19 cellular contexts compared by ENCODE assay signal in genomic region chr14:59349154-59349772, GRCh38.
A peak's percentile ranks its signal among the peaks of the same experiment; 100 is the strongest.
DNase-seq lines count a peak whose midpoint lies in the region; ATAC-seq and TF ChIP-seq lines count a peak whose summit lies in the region.
"Had no signal": no experiment of that assay in that cellular context is flagged by ENCODE, and none has a peak within 500 bp of the region (broad histone marks: within the 10 kb centered on the region; RNA-seq: fewer than 3 reads in every experiment).

No MANE protein-coding gene starts in this region.

- no peaks in the 10 kb centered on the region for H3K9me3 ChIP-seq in ascending aorta
- no peaks in the 10 kb centered on the region for H3K9me3 ChIP-seq in muscle layer of colon (ENCODE audit: low read length)
- H3K9me3 ChIP-seq in thyroid gland, result no peaks in the 10 kb centered on the region
- H3K9me3 ChIP-seq: ovary had no signal

- DNase-seq in ascending aorta (ENCODE audit: low spot score in 2 of 2), result no peak
- DNase-seq in fibroblast of the aortic adventitia (ENCODE audit: low read depth), result peak; percentile 55
- no peak for DNase-seq in thyroid gland
- DNase-seq in activated naive CD4-positive, alpha-beta T cell treated with anti-CD3 and anti-CD28 coated beads, Interleukin-2, amount 50 U/mL, for 72 hours (ENCODE audit: low spot score in 2 of 2), result no peak
- DNase-seq in DMS79 (lab: John Stamatoyannopoulos, UW), result no peak
- no peak for DNase-seq in central memory CD4-positive, alpha-beta T cell
- DNase-seq: activated CD4-positive, alpha-beta T cell treated with anti-CD3 and anti-CD28 coated beads for 1 hour; activated naive CD4-positive, alpha-beta T cell treated with anti-CD3 and anti-CD28 coated beads, Interleukin-2, amount 10 ng/mL, durations not matched to agents 7 days and 5 days; activated T-cell treated with anti-CD3 and anti-CD28 coated beads, Interleukin-2, amount 50 U/mL, for 48 hours; endodermal cell; HFFc6; natural killer cell; NCI-H1436 treated with DMSO at 0.1 percent for 48 hours; ovary; stimulated activated CD4-positive, alpha-beta T cell treated with anti-CD3 and anti-CD28 coated beads, Interleukin-4, amount 100 ng/mL, for 24 hours had no signal

- TF ChIP-seq POLR2A in thyroid gland (IDR thresholded peaks at IDR 0.05), result no peak

- H3K9ac ChIP-seq in muscle layer of colon (ENCODE audit: low read length), result peak overlapping the region; percentile 31

- H3K9me3 Mint-ChIP-seq in activated naive CD4-positive, alpha-beta T cell treated with anti-CD3 and anti-CD28 coated beads, Interleukin-2, amount 50 U/mL, for 72 hours, result no peaks in the 10 kb centered on the region
- H3K9me3 Mint-ChIP-seq: activated naive CD4-positive, alpha-beta T cell treated with anti-CD3 and anti-CD28 coated beads, Interleukin-2, amount 10 ng/mL, durations not matched to agents 7 days and 5 days; CD14-positive monocyte; endodermal cell; HFFc6; natural killer cell had no signal

- TF ChIP-seq CTCF in ascending aorta (IDR thresholded peaks at IDR 0.05) (no peak), fibroblast of the aortic adventitia (IDR thresholded peaks at IDR 0.05; ENCODE audit: insufficient read depth, low read length) (no peak), thyroid gland (IDR thresholded peaks at IDR 0.05) (no peak)

- H3K27ac ChIP-seq in ascending aorta (peak overlapping the region; percentile 85 to 88), muscle layer of colon (ENCODE audit: low read depth, low read length) (peak overlapping the region; percentile 83), thyroid gland (peak overlapping the region; percentile 36 to 70 (median 52))

- H3K36me3 Mint-ChIP-seq in activated naive CD4-positive, alpha-beta T cell treated with anti-CD3 and anti-CD28 coated beads, Interleukin-2, amount 50 U/mL, for 72 hours, result peaks cover 0 to 4% of the 10 kb centered on the region in 2 donors

- H3K36me3 ChIP-seq in ascending aorta (peaks cover 5 to 22% of the 10 kb centered on the region in 2 donors), muscle layer of colon (ENCODE audit: insufficient read depth, low read length) (peaks cover 52% of the 10 kb centered on the region), thyroid gland (no peaks in the 10 kb centered on the region)
- H3K36me3 ChIP-seq: ovary had no signal

- WGBS in thyroid gland, 2 donors, result 61 to 66% methylated on average over 6 of the region's 6 CpGs

- no peak for ATAC-seq in activated naive CD4-positive, alpha-beta T cell treated with anti-CD3 and anti-CD28 coated beads, Interleukin-2, amount 50 U/mL, for 72 hours
- no peak for ATAC-seq in HG03139 (IDR thresholded peaks at IDR 0.05; ENCODE audit: unreplicated experiment)
- ATAC-seq: natural killer cell had no signal

- no peak overlapping the region for H3K27ac Mint-ChIP-seq in activated naive CD4-positive, alpha-beta T cell treated with anti-CD3 and anti-CD28 coated beads, Interleukin-2, amount 50 U/mL, for 72 hours
- H3K27ac Mint-ChIP-seq: activated naive CD4-positive, alpha-beta T cell treated with anti-CD3 and anti-CD28 coated beads, Interleukin-2, amount 10 ng/mL, durations not matched to agents 7 days and 5 days; endodermal cell; HFFc6; natural killer cell had no signal

- H3K4me1 ChIP-seq in ascending aorta (peaks cover 0 to 48% of the 10 kb centered on the region in 2 donors), muscle layer of colon (ENCODE audit: insufficient read depth, low read length) (peaks cover 64% of the 10 kb centered on the region), thyroid gland (peaks cover 27 to 29% of the 10 kb centered on the region in 2 donors)

- H3K27me3 ChIP-seq in ascending aorta, result no peaks in the 10 kb centered on the region
- H3K27me3 ChIP-seq in muscle layer of colon (ENCODE audit: control insufficient read depth in 1 of 2, insufficient read depth in 2 of 2, low read length in 2 of 2), result no peaks in the 10 kb centered on the region
- H3K27me3 ChIP-seq in thyroid gland, result no peaks in the 10 kb centered on the region
- H3K27me3 ChIP-seq: ovary had no signal

- H3K4me3 ChIP-seq in ascending aorta (no peak overlapping the region), fibroblast of the aortic adventitia (ENCODE audit: low read depth, low read length) (no peak overlapping the region), muscle layer of colon (ENCODE audit: low read depth in 1 of 2, low read length in 2 of 2) (peak overlapping the region; percentile 4 to 5), thyroid gland (replicated peaks in 1 of 3) (no peak overlapping the region)
- H3K4me3 ChIP-seq: ovary, skin epidermis had no signal

- intact Hi-C loops in ascending aorta (cut with DNase I), result loop anchor here (2.0 to 5.0 kb wide), 4 partner anchors 58 to 157 kb away; no protein-coding TSS in a partner anchor
- intact Hi-C loops in thyroid gland (cut with DNase I), result no loop called here

Comparison
In these comparisons a context has a peak if more than half of its experiments do, and no peak if none do; other contexts are left out.
1. H3K4me3 ChIP-seq: peak in muscle layer of colon (2 of 2); none in ascending aorta (0 of 2), fibroblast of the aortic adventitia (single experiment) and thyroid gland (0 of 3).
2. Peak in every context shown above with its lines, with median percentiles within 50 percentile points of each other: H3K27ac ChIP-seq.